ENCODE assay signal across 11 cellular contexts in genomic region chr6:127907960-127908640, GRCh38. TPM values are rescaled to one million over a fixed set of nuclear protein-coding genes. Genes with fewer than 3 reads are reported as not detected.
DNase-seq lines count a peak whose midpoint lies in the region; ATAC-seq lines count a peak whose summit lies in the region.
"Had no signal": no experiment of that assay in that cellular context is flagged by ENCODE, and none has a peak within 500 bp of the region (broad histone marks: within the 10 kb centered on the region; RNA-seq: fewer than 3 reads in every experiment).

No MANE protein-coding gene starts in this region.

- no peaks in the 10 kb centered on the region for H3K27me3 Mint-ChIP-seq in activated naive CD8-positive, alpha-beta T cell treated with anti-CD3 and anti-CD28 coated beads for 36 hours

- H3K9me3 ChIP-seq in GM23248 (ENCODE audit: low read depth): no peaks in the 10 kb centered on the region

- H3K4me2 ChIP-seq in GM23248 (ENCODE audit: unreplicated experiment): no peak overlapping the region

- H3K27ac Mint-ChIP-seq in activated naive CD8-positive, alpha-beta T cell treated with anti-CD3 and anti-CD28 coated beads for 36 hours: peak overlapping the region; percentile 88

- no peaks in the 10 kb centered on the region; the same call in 1 of the 2 replicates for H3K9me2 ChIP-seq in GM23248 (ENCODE audit: insufficient read depth)

- H3K9me3 Mint-ChIP-seq in activated naive CD8-positive, alpha-beta T cell treated with anti-CD3 and anti-CD28 coated beads for 36 hours: peaks cover 33% of the 10 kb centered on the region

- H3K9ac ChIP-seq in GM23248: no peak overlapping the region

- H2AFZ ChIP-seq in GM23248: no peak overlapping the region

- in situ Hi-C loops in GM23248 (cut with MboI): no loop called here

- peak overlapping the region; percentile 62 for H3K4me3 Mint-ChIP-seq in activated naive CD8-positive, alpha-beta T cell treated with anti-CD3 and anti-CD28 coated beads for 36 hours

- H3K79me2 ChIP-seq in GM23248 (ENCODE audit: insufficient read depth): no peaks in the 10 kb centered on the region

- H3K4me1 ChIP-seq in GM23248 (ENCODE audit: insufficient read depth): no peaks in the 10 kb centered on the region

- peaks cover 56% of the 10 kb centered on the region for H3K36me3 Mint-ChIP-seq in activated naive CD8-positive, alpha-beta T cell treated with anti-CD3 and anti-CD28 coated beads for 36 hours

- peak; percentile 88 for ATAC-seq in GM18858 (IDR thresholded peaks at IDR 0.05; ENCODE audit: unreplicated experiment)
- peak; percentile 74 for ATAC-seq in GM21515 (IDR thresholded peaks at IDR 0.05; ENCODE audit: unreplicated experiment)
- peak; percentile 47 for ATAC-seq in HG03280 (IDR thresholded peaks at IDR 0.05; ENCODE audit: unreplicated experiment)
- ATAC-seq in esophagus mucosa: no peak

- H3K4me1 Mint-ChIP-seq in activated naive CD8-positive, alpha-beta T cell treated with anti-CD3 and anti-CD28 coated beads for 36 hours: peaks cover 52% of the 10 kb centered on the region

- H4K20me1 ChIP-seq in GM23248 (ENCODE audit: insufficient read depth): no peaks in the 10 kb centered on the region

- H3K27ac ChIP-seq in GM23248: no peak overlapping the region
- H3K27ac ChIP-seq: HL-60 had no signal

- H3K27me3 ChIP-seq in GM23248 (replicated peaks; ENCODE audit: insufficient read depth): 0 out of 2 replicates have a peak, but pooled peaks cover 6% of the 10 kb centered on the region

- DNase-seq in activated naive CD8-positive, alpha-beta T cell treated with anti-CD3 and anti-CD28 coated beads for 36 hours: no peak
- DNase-seq in GM23248: no peak
- DNase-seq in AML-193 (lab: John Stamatoyannopoulos, UW): no peak
- DNase-seq in activated CD8-positive, alpha-beta memory T cell treated with anti-CD3 and anti-CD28 coated beads for 24 hours: no peak

- H3F3A ChIP-seq in GM23248 (ENCODE audit: insufficient read depth): no peaks in the 10 kb centered on the region

- WGBS in GM23248 (ENCODE audit: low coverage in 1 of 2, low lambda C conversion rate in 2 of 2, missing lambda C conversion rate in 2 of 2), 2 experiments: 83 to 89% methylated on average over 7 of the region's 7 CpGs

- H3K4me3 ChIP-seq in GM23248: no peak overlapping the region

- H3K36me3 ChIP-seq in GM23248 (ENCODE audit: low read depth): no peaks in the 10 kb centered on the region

RNA-seq across cellular contexts. Expression of gene THEMIS, which starts 7.2 kb away (rescaled TPM):
- 10 to 100 TPM; 48.3 to 49.7 TPM for total RNA-seq in activated naive CD8-positive, alpha-beta T cell treated with anti-CD3 and anti-CD28 coated beads for 36 hours
- total RNA-seq in esophagus mucosa: 0.16 TPM
- total RNA-seq in GM23248 (2014; rRNA removed; shearing (Covaris generic)): 0.11 and 0.25 TPM in 2 replicates
- polyA plus RNA-seq in GM23248 (2016; fragmentation: Nextera tagmentation; extraction: Ambion mirVana): 0.05 and 0.33 TPM in 2 replicates
- total RNA-seq: Daoy, glomerular endothelial cell had no signal

Comparison
In these comparisons a context has a peak if more than half of its experiments do, and no peak if none do; other contexts are left out.
1. RNA of gene THEMIS, which starts 7.2 kb away (total RNA-seq): 48.3 to 49.7 TPM in activated naive CD8-positive, alpha-beta T cell treated with anti-CD3 and anti-CD28 coated beads for 36 hours; 0.16 TPM in esophagus mucosa (single experiment) and 0.11 to 0.25 TPM in GM23248; every median in the first group is over 10 times any median in the second.